ENCODE assay signal across 17 cellular contexts in the genomic region with DNA sequence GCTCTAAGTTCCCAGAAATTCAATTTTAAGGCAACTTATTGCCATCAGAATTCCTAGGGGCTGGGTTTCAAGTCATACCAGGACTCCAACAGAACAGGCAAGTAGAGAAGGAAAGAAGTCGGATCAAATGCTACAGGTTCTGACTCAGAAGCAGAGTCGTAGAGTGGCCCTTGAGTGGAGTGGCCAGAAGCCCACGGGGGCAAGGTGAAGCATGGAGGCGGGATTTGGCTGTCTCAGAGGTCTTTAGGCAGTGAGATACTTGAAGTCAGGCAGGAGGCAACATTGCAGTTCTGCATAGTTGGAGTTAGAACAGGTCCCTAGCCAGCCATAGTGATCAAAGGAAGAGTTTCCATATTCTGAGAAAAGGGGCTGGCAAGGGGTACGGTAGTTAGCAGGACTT.
A peak's percentile ranks its signal among the peaks of the same experiment; 100 is the strongest.
DNase-seq lines count a peak whose midpoint lies in the region; ATAC-seq and TF ChIP-seq lines count a peak whose summit lies in the region.
"Had no signal": no experiment of that assay in that cellular context is flagged by ENCODE, and none has a peak within 500 bp of the region (broad histone marks: within the 10 kb centered on the region; RNA-seq: fewer than 3 reads in every experiment).

No MANE protein-coding gene starts in this region.

- peaks cover 0 to 4% of the 10 kb centered on the region in 2 donors for H3K4me1 ChIP-seq in left lung
- H3K4me1 ChIP-seq in thyroid gland: no peaks in the 10 kb centered on the region
- H3K4me1 ChIP-seq: A549, Caco-2 had no signal

- intact Hi-C loops in left lung (cut with DNase I): loop anchor here in 1 of 2 donors (10.0 kb wide), 2 partner anchors 115 to 455 kb away; partner anchors contain the start of gene LHFPL6
- intact Hi-C loops in thyroid gland (cut with DNase I): no loop called here

- no peak for TF ChIP-seq POLR2A in thyroid gland (IDR thresholded peaks at IDR 0.05)

- H3K27ac ChIP-seq in left lung: no peak overlapping the region
- H3K27ac ChIP-seq in thyroid gland: no peak overlapping the region
- H3K27ac ChIP-seq: 22Rv1, A549, C4-2B had no signal

- H3K4me3 ChIP-seq in left lung: no peak overlapping the region
- H3K4me3 ChIP-seq in thyroid gland (replicated peaks in 1 of 3): no peak overlapping the region
- H3K4me3 ChIP-seq: A549, GM23338 had no signal

- no peaks in the 10 kb centered on the region for H3K9me3 ChIP-seq in left lung
- no peaks in the 10 kb centered on the region for H3K9me3 ChIP-seq in thyroid gland
- H3K9me3 ChIP-seq: A549 had no signal

- DNase-seq in DMS53 (lab: John Stamatoyannopoulos, UW): peak; percentile 9
- DNase-seq in DMS53 treated with DMSO at 0.1 percent for 48 hours (lab: John Stamatoyannopoulos, UW; ENCODE audit: unreplicated experiment): no peak
- peak; percentile 27 for DNase-seq in SK-N-DZ (ENCODE audit: low spot score)
- DNase-seq in left lung: peak; percentile 40 to 64
- peak; percentile 80 to 81 for DNase-seq in thyroid gland
- no peak for DNase-seq in foreskin melanocyte
- DNase-seq: AML-193; Caco-2; CD4-positive, alpha-beta T cell; HCEC 1CT; IMR-90 had no signal

- TF ChIP-seq CTCF in left lung (IDR thresholded peaks at IDR 0.05) (no peak), thyroid gland (IDR thresholded peaks at IDR 0.05) (no peak)

- 39 to 42% methylated on average over 5 of the region's 5 CpGs for WGBS in thyroid gland, 2 donors

- H3K36me3 ChIP-seq in left lung: no peaks in the 10 kb centered on the region
- H3K36me3 ChIP-seq in thyroid gland: no peaks in the 10 kb centered on the region

- no peaks in the 10 kb centered on the region for H3K27me3 ChIP-seq in left lung
- no peaks in the 10 kb centered on the region for H3K27me3 ChIP-seq in thyroid gland

- ATAC-seq in left lung (peak; percentile 80), HG02970 (IDR thresholded peaks at IDR 0.05; ENCODE audit: low FRiP score, unreplicated experiment) (no peak), GM21381 (IDR thresholded peaks at IDR 0.05; ENCODE audit: unreplicated experiment) (no peak)
- ATAC-seq: A549, GM23338 had no signal

Comparison
In these comparisons a context has a peak if more than half of its experiments do, and no peak if none do; other contexts are left out.
1. DNase-seq: peak in DMS53 (single experiment), SK-N-DZ (single experiment), left lung (2 of 2) and thyroid gland (2 of 2); none in DMS53 treated with DMSO at 0.1 percent for 48 hours (single experiment) and foreskin melanocyte (single experiment).